ENCODE assay signal across 8 cellular contexts in genomic region chr19:531009-531752, GRCh38. TPM values are rescaled to one million over a fixed set of nuclear protein-coding genes. Genes with fewer than 3 reads are reported as not detected.
DNase-seq lines count a peak whose midpoint lies in the region; ATAC-seq and TF ChIP-seq lines count a peak whose summit lies in the region.

No MANE protein-coding gene starts in this region.

- H3K27me3 ChIP-seq in aorta (ENCODE audit: control insufficient read depth in 1 of 2, insufficient read depth in 2 of 2, low read length in 1 of 2): no peaks in the 10 kb centered on the region

- no peaks in the 10 kb centered on the region for H3K9me3 ChIP-seq in aorta (ENCODE audit: control insufficient read depth, low read length)

- H3K36me3 ChIP-seq in aorta (ENCODE audit: control insufficient read depth in 1 of 2, insufficient read depth in 2 of 2, low read length in 1 of 2): peaks cover 0 to 1% of the 10 kb centered on the region in 2 donors

- H3K4me3 ChIP-seq in GM12865 (ENCODE audit: low read depth, low read length): peak overlapping the region; percentile 69
- peak overlapping the region; percentile 85 to 89 for H3K4me3 ChIP-seq in aorta (ENCODE audit: low read length in 2 of 2)

- ATAC-seq in HG02610 (IDR thresholded peaks at IDR 0.05; ENCODE audit: unreplicated experiment) (peak; percentile 77), aorta (ENCODE audit: low FRiP score) (peak; percentile 88)

- TF ChIP-seq CTCF in GM12865 (IDR thresholded peaks at IDR 0.05; ENCODE audit: insufficient read depth, low read depth, low read length, missing control alignments): peak; percentile 3

- H3K4me1 ChIP-seq in aorta (ENCODE audit: control insufficient read depth in 1 of 2, insufficient read depth in 2 of 2, low read length in 2 of 2): peaks cover 0 to 6% of the 10 kb centered on the region in 2 donors

- intact Hi-C loops in aorta (cut with DNase I): no loop called here

- WGBS in aorta, 2 donors: 0 to 1% methylated on average over 66 to 103 of the region's 103 CpGs

- H3K27ac ChIP-seq in aorta (ENCODE audit: low read depth in 1 of 2, low read length in 2 of 2): peak overlapping the region; percentile 24 to 53

- peak; percentile 93 for DNase-seq in GM12865 (ENCODE audit: low read depth)
- DNase-seq in NCI-H1105 (lab: John Stamatoyannopoulos, UW): peak; percentile 86
- DNase-seq in T-helper 2 cell: peak; percentile 74 to 89 (median 87)
- peak in 56 of 58 donors; percentile 14 to 88 (median 74) for DNase-seq in anterior cingulate cortex (lab: John Stamatoyannopoulos, UW)
- DNase-seq in hepatic stellate cell (ENCODE audit: low spot score): peak; percentile 99
- DNase-seq in retina: peak; percentile 91
- DNase-seq in aorta: peak; percentile 87 to 94

RNA-seq across cellular contexts. Expression of gene CDC34, which starts 0.4 kb away (rescaled TPM):
- total RNA-seq in aorta: 10 to 100 TPM; 39.6 to 46.4 TPM
- polyA plus RNA-seq in aorta: 10 to 100 TPM; 27.5 to 79.1 TPM

RNA-seq across cellular contexts. Expression of gene GZMM, which starts 12.7 kb away (rescaled TPM):
- under 1 TPM; 0.54 to 0.75 TPM for total RNA-seq in aorta
- 1 to 10 TPM in 1 of 2 donors, not detected in 1; 2.8 TPM for polyA plus RNA-seq in aorta

RNA-seq across cellular contexts. Expression of gene TPGS1, which starts 23.9 kb away (rescaled TPM):
- 10 to 100 TPM; 19.2 to 20.2 TPM for total RNA-seq in aorta
- 10 to 100 TPM; 17.4 to 33.0 TPM for polyA plus RNA-seq in aorta

RNA-seq across cellular contexts. Expression of gene MADCAM1, which starts 34.9 kb away (rescaled TPM):
- total RNA-seq in aorta: under 1 TPM in 1 of 2 donors, not detected in 1; 0.63 TPM
- polyA plus RNA-seq in aorta: 1 to 10 TPM in 1 of 2 donors, under 1 TPM in 1; 0.50 to 1.4 TPM

RNA-seq across cellular contexts. Expression of gene BSG, which starts 41.2 kb away (rescaled TPM):
- total RNA-seq in aorta: 100 to 1,000 TPM; 264 to 281 TPM
- polyA plus RNA-seq in aorta: 100 to 1,000 TPM; 239 to 436 TPM

Comparison
In these comparisons a context has a peak if more than half of its experiments do, and no peak if none do; other contexts are left out.
1. Peak in every context shown above with its lines: DNase-seq, ATAC-seq, H3K4me3 ChIP-seq and H3K27ac ChIP-seq.